18 cellular contexts compared by ENCODE assay signal in the genomic region with DNA sequence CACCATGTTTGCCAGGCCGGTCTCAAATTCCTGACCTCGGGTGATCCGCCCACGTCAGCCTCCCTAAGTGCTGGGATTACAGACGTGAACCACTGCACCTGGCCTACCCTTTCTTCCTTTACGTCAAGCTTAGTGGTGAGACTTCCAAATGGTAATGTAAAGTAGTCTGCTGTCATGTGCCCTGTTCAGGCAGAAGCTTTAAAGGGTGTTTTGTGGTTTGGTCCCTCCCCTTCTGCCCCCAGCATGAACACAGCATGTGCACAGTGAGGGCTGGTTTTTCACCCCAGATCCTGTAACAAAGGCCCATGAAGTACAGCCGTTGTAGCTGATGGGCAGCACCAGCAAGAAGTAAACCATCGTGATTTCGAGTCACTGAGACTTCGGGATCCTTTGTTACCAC. TPM values are rescaled to one million over a fixed set of nuclear protein-coding genes. Genes with fewer than 3 reads are reported as not detected.
DNase-seq lines count a peak whose midpoint lies in the region; ATAC-seq, FAIRE-seq and TF ChIP-seq lines count a peak whose summit lies in the region.
"Had no signal": no experiment of that assay in that cellular context is flagged by ENCODE, and none has a peak within 500 bp of the region (broad histone marks: within the 10 kb centered on the region; RNA-seq: fewer than 3 reads in every experiment).

No MANE protein-coding gene starts in this region.

- H2AFZ ChIP-seq in GM12878 (ENCODE audit: control insufficient read depth, low read depth, low read length): no peak overlapping the region
- H2AFZ ChIP-seq: parathyroid adenoma had no signal

- CTCF ChIA-PET in activated naive CD4-positive, alpha-beta T cell treated with anti-CD3 and anti-CD28 coated beads, Interleukin-2, amount 10 ng/mL, durations not matched to agents 7 days and 5 days (lab: Charles Lee): interaction anchor here (1.8 kb wide), 1 partner anchor 190 kb away, joined by 5 read pairs; no protein-coding TSS in a partner anchor
- CTCF ChIA-PET in T-cell (lab: Charles Lee): interaction anchor here in 1 of 2 donors (0.6 to 2.6 kb wide), 2 partner anchors 13 to 1131 kb away, joined by 3 to 9 read pairs; a partner anchor contains a TSS
- CTCF ChIA-PET in GM12878 (lab: Yijun Ruan, JAX): interaction anchor here (1.5 to 2.5 kb wide), 2 partner anchors 13 to 30 kb away, joined by 4 to 10 read pairs; a partner anchor contains a TSS

- TF ChIP-seq EP300 in GM12878 (IDR thresholded peaks at IDR 0.05; ENCODE audit: borderline replicate concordance in 1 of 2, control insufficient read depth in 1 of 2, low read depth in 2 of 2, low read length in 2 of 2): no peak

- peaks cover 35% of the 10 kb centered on the region for H3K79me2 ChIP-seq in GM12878 (ENCODE audit: control insufficient read depth, insufficient read depth, low read length)
- H3K79me2 ChIP-seq: parathyroid adenoma had no signal

- peak; percentile 44 for DNase-seq in activated naive CD4-positive, alpha-beta T cell treated with anti-CD3 and anti-CD28 coated beads, Interleukin-2, amount 10 ng/mL, durations not matched to agents 7 days and 5 days
- DNase-seq in activated naive CD4-positive, alpha-beta T cell treated with Interleukin-2 at 50 U/mL for 16 hours: no peak
- DNase-seq in T-cell (peak in 11 of 34 experiments; percentile 11 to 66 (median 40)), GM12878 (ENCODE audit: low read depth, low spot score) (no peak), testis (no peak), MV-4-11 (lab: John Stamatoyannopoulos, UW) (no peak)
- DNase-seq in stimulated activated naive B cell treated with anti-CD40 and anti-IgM and Interleukin-4, amounts not matched to agents 10 μg/mL and 1 μg/mL and 100 μg/mL, for 72 hours: no peak
- DNase-seq: H7; midbrain; NCI-H1930; NCI-H526 treated with DMSO at 0.1 percent for 48 hours; stimulated activated CD4-positive, alpha-beta T cell treated with anti-CD3 and anti-CD28 coated beads, Interleukin-12 subunit alpha, Interleukin-12 subunit beta, amount 100 ng/mL, for 4 hours had no signal

- BruUV-seq in GM12878 (replicated peaks; lab: Mats Ljungman, UMichigan): TSS peak; percentile 26

- peak overlapping the region; percentile 70 for H3K27ac Mint-ChIP-seq in activated naive CD4-positive, alpha-beta T cell treated with anti-CD3 and anti-CD28 coated beads, Interleukin-2, amount 10 ng/mL, durations not matched to agents 7 days and 5 days
- peak overlapping the region; percentile 27 to 89 for H3K27ac Mint-ChIP-seq in T-cell
- peak overlapping the region; percentile 37 for H3K27ac Mint-ChIP-seq in stimulated activated naive B cell treated with anti-CD40 and anti-IgM and Interleukin-4, amounts not matched to agents 10 μg/mL and 1 μg/mL and 100 μg/mL, for 72 hours

- no peak overlapping the region for H3K9ac ChIP-seq in GM12878 (ENCODE audit: control insufficient read depth, insufficient read depth, low read length)
- H3K9ac ChIP-seq: parathyroid adenoma had no signal

- SMC1A ChIA-PET in GM12878 (lab: Charles Lee; ENCODE audit: uncharacterized antibody, unreplicated experiment): interaction anchor here (1.4 to 2.7 kb wide), 3 partner anchors 44 to 367 kb away, joined by 3 to 11 read pairs (median 7); a partner anchor contains a TSS

- intact Hi-C loops in GM12878 (cut with micrococcal nuclease; ENCODE audit: unreplicated experiment): loop anchor here (5.0 kb wide), 1 partner anchor 43 kb away; a partner anchor contains a TSS
- intact Hi-C loops in testis (cut with DNase I; ENCODE audit: low total_unique reads): no loop called here

- H3K4me2 ChIP-seq in GM12878 (ENCODE audit: control insufficient read depth, insufficient read depth): no peak overlapping the region

- peaks cover 14% of the 10 kb centered on the region for H3K36me3 Mint-ChIP-seq in activated naive CD4-positive, alpha-beta T cell treated with anti-CD3 and anti-CD28 coated beads, Interleukin-2, amount 10 ng/mL, durations not matched to agents 7 days and 5 days
- peaks cover 10% of the 10 kb centered on the region for H3K36me3 Mint-ChIP-seq in T-cell
- H3K36me3 Mint-ChIP-seq in stimulated activated naive B cell treated with anti-CD40 and anti-IgM and Interleukin-4, amounts not matched to agents 10 μg/mL and 1 μg/mL and 100 μg/mL, for 72 hours: peaks cover 18 to 25% of the 10 kb centered on the region in 2 donors

- POLR2A ChIA-PET in T-cell (lab: Charles Lee) (interaction anchor here in 1 of 2 donors (1.4 kb wide), 1 partner anchor 10 kb away, joined by 3 read pairs; no protein-coding TSS in a partner anchor), GM12878 (lab: Charles Lee) (interaction anchor here (0.6 to 1.8 kb wide), 2 partner anchors 13 to 413 kb away, joined by 3 to 5 read pairs; a partner anchor contains a TSS)

- H3K4me3 ChIP-seq in GM12878: no peak overlapping the region
- H3K4me3 ChIP-seq in testis: no peak overlapping the region
- H3K4me3 ChIP-seq: cardiac muscle cell, tibial nerve had no signal

- peaks cover under 1 to 6% of the 10 kb centered on the region in 2 experiments; a peak in 3 of 4 replicates for H3K36me3 ChIP-seq in GM12878 (ENCODE audit: control insufficient read depth in 2 of 2, insufficient read depth in 2 of 2, low read length in 1 of 2)
- H3K36me3 ChIP-seq in testis (ENCODE audit: low read depth, missing control alignments): no peaks in the 10 kb centered on the region

- TF ChIP-seq CTCF in GM12878 (IDR thresholded peaks at IDR 0.05 in 2 of 3, conservative IDR thresholded peaks at IDR 0.05 in 1 of 3; ENCODE audit: control insufficient read depth in 2 of 3, extremely low read depth in 1 of 3, insufficient read depth in 1 of 3, low read depth in 3 of 3, low read length in 3 of 3) (no peak), testis (IDR thresholded peaks at IDR 0.05) (no peak)

- FAIRE-seq in GM12878 (lab: Jason Lieb, UNC): no peak
- FAIRE-seq: endothelial cell of umbilical vein, islet of Langerhans had no signal

- TF ChIP-seq RAD21 in GM12878 (IDR thresholded peaks at IDR 0.05; ENCODE audit: insufficient read depth, low read depth, low read length): no peak

- H3K4me1 ChIP-seq in GM12878 (ENCODE audit: control insufficient read depth, insufficient read depth, low read length) (peaks cover 7% of the 10 kb centered on the region; the same call in 1 of the 2 replicates), testis (peaks cover 20% of the 10 kb centered on the region)

- ATAC-seq in T-cell (replicated peaks in 1 of 4) (peak in 1 of 4 experiments; percentile 24), GM12878 (no peak), HG02571 (IDR thresholded peaks at IDR 0.05; ENCODE audit: unreplicated experiment) (no peak)
- ATAC-seq in stimulated activated naive B cell treated with anti-CD40 and anti-IgM and Interleukin-4, amounts not matched to agents 10 μg/mL and 1 μg/mL and 100 μg/mL, for 72 hours (replicated peaks): no peak

- peak overlapping the region; percentile 43 for H3K4me3 Mint-ChIP-seq in activated naive CD4-positive, alpha-beta T cell treated with anti-CD3 and anti-CD28 coated beads, Interleukin-2, amount 10 ng/mL, durations not matched to agents 7 days and 5 days
- peak overlapping the region; percentile 41 to 94 (median 46) for H3K4me3 Mint-ChIP-seq in T-cell
- peak overlapping the region in 1 of 2 donors; percentile 32 for H3K4me3 Mint-ChIP-seq in stimulated activated naive B cell treated with anti-CD40 and anti-IgM and Interleukin-4, amounts not matched to agents 10 μg/mL and 1 μg/mL and 100 μg/mL, for 72 hours

- H3K4me1 Mint-ChIP-seq in activated naive CD4-positive, alpha-beta T cell treated with anti-CD3 and anti-CD28 coated beads, Interleukin-2, amount 10 ng/mL, durations not matched to agents 7 days and 5 days: peaks cover 34% of the 10 kb centered on the region
- H3K4me1 Mint-ChIP-seq in T-cell: peaks cover 23 to 38% (median 36%) of the 10 kb centered on the region in 3 donors
- H3K4me1 Mint-ChIP-seq in stimulated activated naive B cell treated with anti-CD40 and anti-IgM and Interleukin-4, amounts not matched to agents 10 μg/mL and 1 μg/mL and 100 μg/mL, for 72 hours: peaks cover 14 to 23% of the 10 kb centered on the region in 2 donors

- H3K27me3 ChIP-seq in GM12878 (replicated peaks in 1 of 2; ENCODE audit: control insufficient read depth in 2 of 2, insufficient read depth in 2 of 2, low read length in 1 of 2): no peaks in the 10 kb centered on the region
- H3K27me3 ChIP-seq in testis: no peaks in the 10 kb centered on the region
- H3K27me3 ChIP-seq: cardiac muscle cell, tibial nerve had no signal

- no peaks in the 10 kb centered on the region for H3K27me3 Mint-ChIP-seq in activated naive CD4-positive, alpha-beta T cell treated with anti-CD3 and anti-CD28 coated beads, Interleukin-2, amount 10 ng/mL, durations not matched to agents 7 days and 5 days
- H3K27me3 Mint-ChIP-seq in T-cell: no peaks in the 10 kb centered on the region
- no peaks in the 10 kb centered on the region for H3K27me3 Mint-ChIP-seq in stimulated activated naive B cell treated with anti-CD40 and anti-IgM and Interleukin-4, amounts not matched to agents 10 μg/mL and 1 μg/mL and 100 μg/mL, for 72 hours

- TF ChIP-seq POLR2A in GM12878 (IDR thresholded peaks at IDR 0.05; ENCODE audit: low read depth, low read length) (no peak), testis (IDR thresholded peaks at IDR 0.05) (no peak)

- no peak overlapping the region for H3K27ac ChIP-seq in GM12878 (ENCODE audit: control insufficient read depth, insufficient read depth)
- H3K27ac ChIP-seq in testis: no peak overlapping the region
- H3K27ac ChIP-seq: cardiac muscle cell, parathyroid adenoma, tibial nerve had no signal

- in situ Hi-C loops in GM12878 (cut with MboI): no loop called here

- WGBS in GM12878 (ENCODE audit: insufficient coverage, insufficient replicate concordance, low lambda C conversion rate, missing lambda C conversion rate): 88% methylated on average over 10 of the region's 10 CpGs
- 76 to 83% methylated on average over 10 of the region's 10 CpGs for WGBS in testis, 2 donors

- H4K20me1 ChIP-seq in GM12878 (ENCODE audit: control insufficient read depth, insufficient read depth): no peaks in the 10 kb centered on the region

- no peaks in the 10 kb centered on the region for H3K9me3 ChIP-seq in GM12878 (replicated peaks; ENCODE audit: control insufficient read depth, insufficient read depth, low read length)
- H3K9me3 ChIP-seq in testis: no peaks in the 10 kb centered on the region
- H3K9me3 ChIP-seq: tibial nerve had no signal

- no peaks in the 10 kb centered on the region for H3K9me3 Mint-ChIP-seq in activated naive CD4-positive, alpha-beta T cell treated with anti-CD3 and anti-CD28 coated beads, Interleukin-2, amount 10 ng/mL, durations not matched to agents 7 days and 5 days
- no peaks in the 10 kb centered on the region for H3K9me3 Mint-ChIP-seq in T-cell
- no peaks in the 10 kb centered on the region for H3K9me3 Mint-ChIP-seq in stimulated activated naive B cell treated with anti-CD40 and anti-IgM and Interleukin-4, amounts not matched to agents 10 μg/mL and 1 μg/mL and 100 μg/mL, for 72 hours

- RAD21 ChIA-PET in GM12878 (lab: Charles Lee; ENCODE audit: unreplicated experiment): interaction anchor here (0.7 kb wide), 1 partner anchor 9 kb away, joined by 4 read pairs; no protein-coding TSS in a partner anchor

RNA-seq across cellular contexts. Expression of a gene that starts 2.7 kb away (rescaled TPM):
- total RNA-seq in T-cell: 10 to 100 TPM; 11.6 to 23.6 (median 18.2) TPM
- 39.4 and 41.5 TPM in 2 replicates for total RNA-seq in GM12878 (2013; cell fraction: nucleolus; rRNA removed)
- total RNA-seq in GM12878 (2014; rRNA removed): 75.7 and 80.5 TPM in 2 replicates
- total RNA-seq in GM12878 (2014; rRNA removed; fragmentation: Illumina TruSeq; extraction: Trizol): 40.7 and 43.5 TPM in 2 replicates
- total RNA-seq in GM12878 (2021): 80.5 and 82.4 TPM in 2 replicates
- polyA plus RNA-seq in GM12878 (2011; ENCODE audit: low read depth): 17.2 TPM
- 42.8 and 54.3 TPM in 2 replicates for polyA plus RNA-seq in GM12878 (2011; rRNA removed)
- polyA plus RNA-seq in GM12878 (2011; cell fraction: cytosol; rRNA removed): 74.4 and 85.1 TPM in 2 replicates
- 60.3 and 64.3 TPM in 2 replicates for polyA plus RNA-seq in GM12878 (2011; cell fraction: nucleus; rRNA removed)
- 30.3 and 35.9 TPM in 2 replicates for polyA plus RNA-seq in GM12878 (2012)
- 13.1 and 33.4 TPM in 2 replicates for polyA plus RNA-seq in GM12878 (2014; fragmentation: Illumina TruSeq; extraction: Trizol)
- polyA plus RNA-seq in GM12878 (2014; fragmentation: Nextera tagmentation; extraction: Ambion mirVana): 10 to 100 TPM in 1 of 2 experiments, 1 to 10 TPM in 1; 7.0 to 20.5 TPM
- polyA plus RNA-seq in GM12878 (2014; rRNA removed): 64.4 and 72.1 TPM in 2 replicates
- polyA plus RNA-seq in GM12878 (2016; fragmentation: Nextera tagmentation; extraction: Ambion mirVana): 100 to 1,000 TPM; 220 TPM
- 14.6 and 20.0 TPM in 2 replicates for polyA minus RNA-seq in GM12878 (2011; rRNA and poly(A)+ RNA removed)
- 12.0 and 17.3 TPM in 2 replicates for polyA minus RNA-seq in GM12878 (2011; cell fraction: cytosol; rRNA and poly(A)+ RNA removed)
- 10.8 and 17.8 TPM in 2 replicates for polyA minus RNA-seq in GM12878 (2011; cell fraction: nucleus; rRNA and poly(A)+ RNA removed)
- 10 to 100 TPM; 27.4 to 30.0 TPM for total RNA-seq in testis
- polyA plus RNA-seq in testis (ENCODE audit: insufficient read depth, low read depth, low replicate concordance): 16.4 TPM

RNA-seq across cellular contexts. Expression of a gene that starts 12.5 kb away (rescaled TPM):
- 10 to 100 TPM; 63.0 to 98.0 (median 77.4) TPM for total RNA-seq in T-cell
- total RNA-seq in GM12878 (2013; cell fraction: nucleolus; rRNA removed): 64.2 and 75.2 TPM in 2 replicates
- 30.2 and 35.6 TPM in 2 replicates for total RNA-seq in GM12878 (2014; rRNA removed)
- total RNA-seq in GM12878 (2014; rRNA removed; fragmentation: Illumina TruSeq; extraction: Trizol): 29.5 and 29.8 TPM in 2 replicates
- 27.2 and 34.6 TPM in 2 replicates for total RNA-seq in GM12878 (2021)
- polyA plus RNA-seq in GM12878 (2011; ENCODE audit: low read depth): 10.8 TPM
- polyA plus RNA-seq in GM12878 (2011; rRNA removed): 31.4 and 34.9 TPM in 2 replicates
- polyA plus RNA-seq in GM12878 (2011; cell fraction: cytosol; rRNA removed): 36.6 and 49.2 TPM in 2 replicates
- polyA plus RNA-seq in GM12878 (2011; cell fraction: nucleus; rRNA removed): 78.3 and 86.2 TPM in 2 replicates
- 20.3 and 30.8 TPM in 2 replicates for polyA plus RNA-seq in GM12878 (2012)
- 24.6 TPM in 2 replicates for polyA plus RNA-seq in GM12878 (2014; fragmentation: Illumina TruSeq; extraction: Trizol)
- polyA plus RNA-seq in GM12878 (2014; fragmentation: Nextera tagmentation; extraction: Ambion mirVana): 10 to 100 TPM in 1 of 2 experiments, 1 to 10 TPM in 1; 10.0 to 13.2 TPM
- polyA plus RNA-seq in GM12878 (2014; rRNA removed): 46.1 and 60.1 TPM in 2 replicates
- 10 to 100 TPM; 16.9 to 19.3 TPM for polyA plus RNA-seq in GM12878 (2016; fragmentation: Nextera tagmentation; extraction: Ambion mirVana)
- 25.3 and 35.7 TPM in 2 replicates for polyA minus RNA-seq in GM12878 (2011; rRNA and poly(A)+ RNA removed)
- polyA minus RNA-seq in GM12878 (2011; cell fraction: cytosol; rRNA and poly(A)+ RNA removed): 9.9 and 14.3 TPM in 2 replicates
- 12.8 and 32.6 TPM in 2 replicates for polyA minus RNA-seq in GM12878 (2011; cell fraction: nucleus; rRNA and poly(A)+ RNA removed)
- total RNA-seq in testis: 10 to 100 TPM; 44.5 to 56.9 TPM
- polyA plus RNA-seq in testis (ENCODE audit: insufficient read depth, low read depth, low replicate concordance): 21.5 TPM

RNA-seq across cellular contexts. Expression of a gene that starts 45.1 kb away (rescaled TPM):
- total RNA-seq in T-cell: 10 to 100 TPM; 48.6 to 58.3 (median 54.0) TPM
- total RNA-seq in GM12878 (2013; cell fraction: nucleolus; rRNA removed): 34.2 and 36.3 TPM in 2 replicates
- 19.1 and 22.6 TPM in 2 replicates for total RNA-seq in GM12878 (2014; rRNA removed)
- 6.3 and 8.2 TPM in 2 replicates for total RNA-seq in GM12878 (2014; rRNA removed; fragmentation: Illumina TruSeq; extraction: Trizol)
- 27.4 and 31.8 TPM in 2 replicates for total RNA-seq in GM12878 (2021)
- polyA plus RNA-seq in GM12878 (2011; ENCODE audit: low read depth): 10.5 TPM
- polyA plus RNA-seq in GM12878 (2011; rRNA removed): 6.0 and 8.6 TPM in 2 replicates
- polyA plus RNA-seq in GM12878 (2011; cell fraction: cytosol; rRNA removed): 7.2 and 15.3 TPM in 2 replicates
- 136 and 139 TPM in 2 replicates for polyA plus RNA-seq in GM12878 (2011; cell fraction: nucleus; rRNA removed)
- 32.6 and 34.8 TPM in 2 replicates for polyA plus RNA-seq in GM12878 (2012)
- 1.7 and 5.2 TPM in 2 replicates for polyA plus RNA-seq in GM12878 (2014; fragmentation: Illumina TruSeq; extraction: Trizol)
- 1 to 10 TPM in 1 of 2 experiments, under 1 TPM in 1; 0.52 to 1.1 TPM for polyA plus RNA-seq in GM12878 (2014; fragmentation: Nextera tagmentation; extraction: Ambion mirVana)
- polyA plus RNA-seq in GM12878 (2014; rRNA removed): 32.1 and 39.5 TPM in 2 replicates
- polyA plus RNA-seq in GM12878 (2016; fragmentation: Nextera tagmentation; extraction: Ambion mirVana): 10 to 100 TPM; 13.5 to 14.4 TPM
- polyA minus RNA-seq in GM12878 (2011; rRNA and poly(A)+ RNA removed): 6.9 and 17.4 TPM in 2 replicates
- polyA minus RNA-seq in GM12878 (2011; cell fraction: cytosol; rRNA and poly(A)+ RNA removed): 3.7 and 6.8 TPM in 2 replicates
- 12.5 and 18.6 TPM in 2 replicates for polyA minus RNA-seq in GM12878 (2011; cell fraction: nucleus; rRNA and poly(A)+ RNA removed)
- 10 to 100 TPM; 36.1 to 37.7 TPM for total RNA-seq in testis
- polyA plus RNA-seq in testis (ENCODE audit: insufficient read depth, low read depth, low replicate concordance): 15.6 TPM

RNA-seq across cellular contexts. Expression of a gene that starts 51.8 kb away (rescaled TPM):
- total RNA-seq in T-cell (100 to 1,000 TPM in 4 of 5 donors, 10 to 100 TPM in 1; 98.4 to 127 (median 108) TPM), GM12878 (2014; rRNA removed) (59.6 and 76.2 TPM in 2 replicates), GM12878 (2014; rRNA removed; fragmentation: Illumina TruSeq; extraction: Trizol) (29.2 and 36.7 TPM in 2 replicates), GM12878 (2021) (61.0 and 69.2 TPM in 2 replicates), testis (100 to 1,000 TPM; 149 to 159 TPM)
- total RNA-seq in GM12878 (2013; cell fraction: nucleolus; rRNA removed): 143 and 171 TPM in 2 replicates
- polyA plus RNA-seq in GM12878 (2011; ENCODE audit: low read depth): 34.4 TPM
- polyA plus RNA-seq in GM12878 (2011; rRNA removed) (45.8 and 84.1 TPM in 2 replicates), GM12878 (2014; fragmentation: Illumina TruSeq; extraction: Trizol) (35.9 and 60.7 TPM in 2 replicates), GM12878 (2014; fragmentation: Nextera tagmentation; extraction: Ambion mirVana) (1 to 10 TPM; 5.8 to 9.3 TPM), GM12878 (2014; rRNA removed) (70.7 and 75.3 TPM in 2 replicates), GM12878 (2016; fragmentation: Nextera tagmentation; extraction: Ambion mirVana) (10 to 100 TPM; 73.2 to 76.1 TPM), testis (ENCODE audit: insufficient read depth, low read depth, low replicate concordance) (123 TPM)
- polyA plus RNA-seq in GM12878 (2011; cell fraction: cytosol; rRNA removed): 77.3 and 96.6 TPM in 2 replicates
- 512 and 516 TPM in 2 replicates for polyA plus RNA-seq in GM12878 (2011; cell fraction: nucleus; rRNA removed)
- 52.9 and 59.3 TPM in 2 replicates for polyA plus RNA-seq in GM12878 (2012)
- 71.2 and 80.3 TPM in 2 replicates for polyA minus RNA-seq in GM12878 (2011; rRNA and poly(A)+ RNA removed)
- 28.2 and 28.9 TPM in 2 replicates for polyA minus RNA-seq in GM12878 (2011; cell fraction: cytosol; rRNA and poly(A)+ RNA removed)
- polyA minus RNA-seq in GM12878 (2011; cell fraction: nucleus; rRNA and poly(A)+ RNA removed): 68.9 and 96.3 TPM in 2 replicates

RNA-seq across cellular contexts. Expression of a gene that starts 52.3 kb away (rescaled TPM):
- total RNA-seq in T-cell (10 to 100 TPM; 27.3 to 34.5 (median 29.7) TPM), GM12878 (2014; rRNA removed) (54.1 and 67.7 TPM in 2 replicates), GM12878 (2014; rRNA removed; fragmentation: Illumina TruSeq; extraction: Trizol) (33.4 and 40.5 TPM in 2 replicates), GM12878 (2021) (54.5 and 55.0 TPM in 2 replicates), testis (10 to 100 TPM; 61.3 to 73.5 TPM)
- total RNA-seq in GM12878 (2013; cell fraction: nucleolus; rRNA removed): 27.7 and 29.9 TPM in 2 replicates
- polyA plus RNA-seq in GM12878 (2011; ENCODE audit: low read depth): 24.1 TPM
- polyA plus RNA-seq in GM12878 (2011; rRNA removed) (12.2 and 31.2 TPM in 2 replicates), GM12878 (2014; fragmentation: Illumina TruSeq; extraction: Trizol) (5.8 and 32.0 TPM in 2 replicates), GM12878 (2014; fragmentation: Nextera tagmentation; extraction: Ambion mirVana) (10 to 100 TPM; 12.9 to 22.7 TPM), GM12878 (2014; rRNA removed) (63.6 and 68.8 TPM in 2 replicates), GM12878 (2016; fragmentation: Nextera tagmentation; extraction: Ambion mirVana) (10 to 100 TPM; 48.5 to 49.3 TPM), testis (ENCODE audit: insufficient read depth, low read depth, low replicate concordance) (73.5 TPM)
- polyA plus RNA-seq in GM12878 (2011; cell fraction: cytosol; rRNA removed): 42.6 and 55.7 TPM in 2 replicates
- polyA plus RNA-seq in GM12878 (2011; cell fraction: nucleus; rRNA removed): 29.3 and 37.3 TPM in 2 replicates
- polyA plus RNA-seq in GM12878 (2012): 33.3 and 37.8 TPM in 2 replicates
- 32.8 and 41.6 TPM in 2 replicates for polyA minus RNA-seq in GM12878 (2011; rRNA and poly(A)+ RNA removed)
- 20.6 and 22.6 TPM in 2 replicates for polyA minus RNA-seq in GM12878 (2011; cell fraction: cytosol; rRNA and poly(A)+ RNA removed)
- 8.9 and 17.8 TPM in 2 replicates for polyA minus RNA-seq in GM12878 (2011; cell fraction: nucleus; rRNA and poly(A)+ RNA removed)
